8 cellular contexts compared by ENCODE assay signal in genomic region chr17:8125196-8125946, GRCh38. TPM values are rescaled to one million over a fixed set of nuclear protein-coding genes. Genes with fewer than 3 reads are reported as not detected.
DNase-seq lines count a peak whose midpoint lies in the region; ATAC-seq and TF ChIP-seq lines count a peak whose summit lies in the region.

No MANE protein-coding gene starts in this region.

- H2AFZ ChIP-seq in DND-41 (ENCODE audit: low read depth, low read length) (peak overlapping the region; percentile 78), KMS-11 (ENCODE audit: low read depth) (peak overlapping the region; percentile 30; the same call in 1 of the 2 replicates)

- TF ChIP-seq CTCF in DND-41 (IDR thresholded peaks at IDR 0.05; ENCODE audit: borderline replicate concordance, extremely low read depth, low read length, poor library complexity, severe bottlenecking) = no peak
- TF ChIP-seq CTCF in KMS-11 (conservative IDR thresholded peaks at IDR 0.05; ENCODE audit: low read depth, low read length) = no peak
- no peak for TF ChIP-seq CTCF in upper lobe of right lung (IDR thresholded peaks at IDR 0.05)

- peak overlapping the region; percentile 77 to 91 (median 86) for H3K4me3 Mint-ChIP-seq in T-cell

- H3K27ac ChIP-seq in DND-41 (ENCODE audit: low read length) (peak overlapping the region; percentile 52), KMS-11 (no peak overlapping the region), upper lobe of right lung (no peak overlapping the region)

- POLR2A ChIA-PET in T-cell (lab: Charles Lee) = interaction anchor here in 1 of 2 donors (1.0 kb wide), 1 partner anchor 48 kb away, joined by 3 read pairs; no protein-coding TSS in a partner anchor

- H3K9me3 ChIP-seq in DND-41 (ENCODE audit: insufficient read depth, low read length, severe bottlenecking) (no peaks in the 10 kb centered on the region), upper lobe of right lung (no peaks in the 10 kb centered on the region)

- DNase-seq in DND-41 = peak; percentile 84
- DNase-seq in T-cell = peak; percentile 65 to 90 (median 84)
- DNase-seq in activated naive CD8-positive, alpha-beta T cell treated with anti-CD3 and anti-CD28 coated beads, Interleukin-2, amount 50 U/mL, for 16 hours (ENCODE audit: low read depth, low spot score) = peak; percentile 71
- peak; percentile 72 for DNase-seq in left cardiac atrium
- peak; percentile 93 for DNase-seq in posterior vena cava (ENCODE audit: low spot score)
- peak; percentile 82 for DNase-seq in upper lobe of right lung

- peak overlapping the region; percentile 82 to 90 for H3K27ac Mint-ChIP-seq in T-cell

- peaks cover 8 to 42% of the 10 kb centered on the region in 2 donors for H3K27me3 Mint-ChIP-seq in T-cell

- H3K4me1 ChIP-seq in DND-41 (ENCODE audit: insufficient read depth, low read length) = peaks cover 66% of the 10 kb centered on the region
- no peaks in the 10 kb centered on the region for H3K4me1 ChIP-seq in KMS-11 (ENCODE audit: low read depth, poor library complexity, severe bottlenecking)
- peaks cover 61% of the 10 kb centered on the region for H3K4me1 ChIP-seq in upper lobe of right lung

- no peaks in the 10 kb centered on the region for H3K79me2 ChIP-seq in DND-41 (ENCODE audit: insufficient read depth, low read length)
- no peaks in the 10 kb centered on the region for H3K79me2 ChIP-seq in KMS-11 (ENCODE audit: insufficient read depth, low read depth)

- CTCF ChIA-PET in T-cell (lab: Charles Lee) = interaction anchor here in 1 of 2 donors (0.8 kb wide), 1 partner anchor 13 kb away, joined by 3 read pairs; no protein-coding TSS in a partner anchor

- peak; percentile 65 for ATAC-seq in DND-41 (ENCODE audit: insufficient read depth, low read depth)
- peak; percentile 44 to 55 (median 50) for ATAC-seq in T-cell (replicated peaks in 1 of 4)
- peak; percentile 51 to 54 for ATAC-seq in left cardiac atrium
- ATAC-seq in upper lobe of right lung = peak; percentile 56
- ATAC-seq in HG03135 (IDR thresholded peaks at IDR 0.05; ENCODE audit: unreplicated experiment) = no peak

- peak overlapping the region; percentile 91 for H3K4me2 ChIP-seq in DND-41 (ENCODE audit: insufficient read depth, low read length)
- peak overlapping the region; percentile 48; the same call in 1 of the 2 replicates for H3K4me2 ChIP-seq in KMS-11

- H3K4me3 ChIP-seq in DND-41 (ENCODE audit: low read depth in 1 of 2, low read length in 2 of 2) (peak overlapping the region; percentile 33 to 96), KMS-11 (IDR thresholded peaks at IDR 0.05; ENCODE audit: insufficient read depth, low read depth, low read length) (no peak overlapping the region), upper lobe of right lung (peak overlapping the region; percentile 64)

- peaks cover 53 to 62% (median 56%) of the 10 kb centered on the region in 3 donors for H3K4me1 Mint-ChIP-seq in T-cell

- peaks cover 30% of the 10 kb centered on the region; the same call in 1 of the 2 replicates for H4K20me1 ChIP-seq in DND-41 (ENCODE audit: insufficient read depth, low read length)
- H4K20me1 ChIP-seq in KMS-11 (ENCODE audit: insufficient read depth) = no peaks in the 10 kb centered on the region

- intact Hi-C loops in left cardiac atrium (cut with DNase I) (no loop called here), posterior vena cava (cut with DNase I) (no loop called here), upper lobe of right lung (cut with DNase I) (no loop called here)

- H3K9me3 Mint-ChIP-seq in T-cell = no peaks in the 10 kb centered on the region

- H3K36me3 ChIP-seq in DND-41 (ENCODE audit: insufficient read depth, low read length) = no peaks in the 10 kb centered on the region
- H3K36me3 ChIP-seq in KMS-11 (ENCODE audit: insufficient read depth) = no peaks in the 10 kb centered on the region
- H3K36me3 ChIP-seq in upper lobe of right lung = no peaks in the 10 kb centered on the region

- H3K9ac ChIP-seq in DND-41 (ENCODE audit: low read depth, low read length) = peak overlapping the region; percentile 56
- no peak overlapping the region for H3K9ac ChIP-seq in KMS-11

- H3K27me3 ChIP-seq in DND-41 (ENCODE audit: insufficient read depth, low read length, poor library complexity) = peaks cover 49% of the 10 kb centered on the region
- no peaks in the 10 kb centered on the region for H3K27me3 ChIP-seq in KMS-11 (ENCODE audit: insufficient read depth, low read depth)
- H3K27me3 ChIP-seq in upper lobe of right lung = peaks cover 30% of the 10 kb centered on the region

- no peaks in the 10 kb centered on the region for H3K36me3 Mint-ChIP-seq in T-cell

RNA-seq across cellular contexts. Expression of gene HES7, which starts 1.5 kb away (rescaled TPM):
- 1 to 10 TPM in 1 of 5 donors, under 1 TPM in 2, not detected in 2; 0.16 to 1.6 (median 0.23) TPM for total RNA-seq in T-cell
- under 1 TPM; 0.38 to 0.47 TPM for total RNA-seq in left cardiac atrium
- total RNA-seq in posterior vena cava = under 1 TPM in 1 of 2 donors, not detected in 1; 0.67 TPM
- total RNA-seq in upper lobe of right lung = not detected

RNA-seq across cellular contexts. Expression of gene ALOXE3, which starts 7.1 kb away (rescaled TPM):
- 1 to 10 TPM in 1 of 5 donors, under 1 TPM in 3, not detected in 1; 0.13 to 1.2 (median 0.19) TPM for total RNA-seq in T-cell
- not detected for total RNA-seq in left cardiac atrium
- total RNA-seq in posterior vena cava = not detected
- not detected for total RNA-seq in upper lobe of right lung

RNA-seq across cellular contexts. Expression of gene PER1, which starts 26.8 kb away (rescaled TPM):
- total RNA-seq in T-cell (1,000 to 10,000 TPM in 2 of 5 donors, 10 to 100 TPM in 3; 62.6 to 1,675 (median 82.4) TPM), left cardiac atrium (100 to 1,000 TPM; 125 to 134 TPM), posterior vena cava (100 to 1,000 TPM; 203 to 206 TPM), upper lobe of right lung (350 TPM)

RNA-seq across cellular contexts. Expression of gene VAMP2, which starts 37.4 kb away (rescaled TPM):
- total RNA-seq in T-cell = 100 to 1,000 TPM; 160 to 243 (median 186) TPM
- total RNA-seq in left cardiac atrium = 10 to 100 TPM; 59.1 to 72.3 TPM
- 10 to 100 TPM; 66.7 to 80.1 TPM for total RNA-seq in posterior vena cava
- total RNA-seq in upper lobe of right lung = 78.1 TPM

RNA-seq across cellular contexts. Expression of gene ALOX12B, which starts 37.9 kb away (rescaled TPM):
- total RNA-seq in T-cell = 1 to 10 TPM in 1 of 5 donors, under 1 TPM in 3, not detected in 1; 0.63 to 1.1 (median 0.81) TPM
- total RNA-seq in left cardiac atrium = not detected
- not detected for total RNA-seq in posterior vena cava
- not detected for total RNA-seq in upper lobe of right lung
